10 cellular contexts compared by ENCODE assay signal in genomic region chr20:63639093-63639860, GRCh38. TPM values are rescaled to one million over a fixed set of nuclear protein-coding genes. Genes with fewer than 3 reads are reported as not detected.
DNase-seq lines count a peak whose midpoint lies in the region; ATAC-seq and TF ChIP-seq lines count a peak whose summit lies in the region.
"Had no signal": no experiment of that assay in that cellular context is flagged by ENCODE, and none has a peak within 500 bp of the region (broad histone marks: within the 10 kb centered on the region; RNA-seq: fewer than 3 reads in every experiment).

No MANE protein-coding gene starts in this region.

- intact Hi-C loops in psoas muscle (cut with DNase I) (no loop called here), prostate gland (cut with DNase I) (no loop called here)

- peaks cover 11% of the 10 kb centered on the region for H3K36me3 Mint-ChIP-seq in CD4-positive, CD25-positive, alpha-beta regulatory T cell
- H3K36me3 Mint-ChIP-seq in T-helper 2 cell treated with Interferon-gamma antibody and Interleukin-4, amounts not matched to agents 5 μg/mL and 100 μg/mL, for 36 hours (ENCODE audit: low read depth): peaks cover 11% of the 10 kb centered on the region
- H3K36me3 Mint-ChIP-seq in activated naive CD8-positive, alpha-beta T cell treated with anti-CD3 and anti-CD28 coated beads, Interleukin-2, amount 10 ng/mL, durations not matched to agents 7 days and 5 days: peaks cover 2% of the 10 kb centered on the region

- POLR2A ChIA-PET in activated naive CD8-positive, alpha-beta T cell treated with anti-CD3 and anti-CD28 coated beads, Interleukin-2, amount 10 ng/mL, durations not matched to agents 7 days and 5 days (lab: Charles Lee): interaction anchor here (0.6 to 5.5 kb wide), 7 partner anchors 7 to 340 kb away, joined by 3 to 109 read pairs (median 9); partner anchors contain the start of genes GMEB2, PPDPF, RTEL1 and SAMD10

- H3K27ac Mint-ChIP-seq in CD4-positive, CD25-positive, alpha-beta regulatory T cell: peak overlapping the region; percentile 100
- H3K27ac Mint-ChIP-seq in T-helper 2 cell treated with Interferon-gamma antibody and Interleukin-4, amounts not matched to agents 5 μg/mL and 100 μg/mL, for 36 hours: peak overlapping the region; percentile 100
- H3K27ac Mint-ChIP-seq in activated naive CD8-positive, alpha-beta T cell treated with anti-CD3 and anti-CD28 coated beads, Interleukin-2, amount 10 ng/mL, durations not matched to agents 7 days and 5 days: peak overlapping the region; percentile 100

- TF ChIP-seq CTCF in psoas muscle (IDR thresholded peaks at IDR 0.05) (no peak), prostate gland (IDR thresholded peaks at IDR 0.05) (no peak)

- peaks cover 9 to 53% (median 30%) of the 10 kb centered on the region in 4 donors for H3K4me1 Mint-ChIP-seq in CD4-positive, CD25-positive, alpha-beta regulatory T cell
- peaks cover 36% of the 10 kb centered on the region for H3K4me1 Mint-ChIP-seq in T-helper 2 cell treated with Interferon-gamma antibody and Interleukin-4, amounts not matched to agents 5 μg/mL and 100 μg/mL, for 36 hours (ENCODE audit: low read depth)
- peaks cover 41% of the 10 kb centered on the region for H3K4me1 Mint-ChIP-seq in activated naive CD8-positive, alpha-beta T cell treated with anti-CD3 and anti-CD28 coated beads, Interleukin-2, amount 10 ng/mL, durations not matched to agents 7 days and 5 days

- peaks cover 0 to 1% (median 0%) of the 10 kb centered on the region in 7 donors for H3K9me3 Mint-ChIP-seq in CD4-positive, CD25-positive, alpha-beta regulatory T cell
- no peaks in the 10 kb centered on the region for H3K9me3 Mint-ChIP-seq in T-helper 2 cell treated with Interferon-gamma antibody and Interleukin-4, amounts not matched to agents 5 μg/mL and 100 μg/mL, for 36 hours
- no peaks in the 10 kb centered on the region for H3K9me3 Mint-ChIP-seq in activated naive CD8-positive, alpha-beta T cell treated with anti-CD3 and anti-CD28 coated beads, Interleukin-2, amount 10 ng/mL, durations not matched to agents 7 days and 5 days

- no peaks in the 10 kb centered on the region for H3K9me3 ChIP-seq in CD4-positive, CD25-positive, alpha-beta regulatory T cell (ENCODE audit: control insufficient read depth in 2 of 2, low read length in 2 of 2)
- no peaks in the 10 kb centered on the region for H3K9me3 ChIP-seq in psoas muscle
- H3K9me3 ChIP-seq in prostate gland: no peaks in the 10 kb centered on the region

- peak overlapping the region; percentile 89 for H3K4me3 ChIP-seq in CD4-positive, CD25-positive, alpha-beta regulatory T cell (ENCODE audit: low read depth, low read length)
- no peak overlapping the region for H3K4me3 ChIP-seq in psoas muscle
- H3K4me3 ChIP-seq in prostate gland: no peak overlapping the region

- H3K4me3 Mint-ChIP-seq in CD4-positive, CD25-positive, alpha-beta regulatory T cell: peak overlapping the region; percentile 95 to 98 (median 96)
- peak overlapping the region; percentile 96 for H3K4me3 Mint-ChIP-seq in T-helper 2 cell treated with Interferon-gamma antibody and Interleukin-4, amounts not matched to agents 5 μg/mL and 100 μg/mL, for 36 hours
- H3K4me3 Mint-ChIP-seq in activated naive CD8-positive, alpha-beta T cell treated with anti-CD3 and anti-CD28 coated beads, Interleukin-2, amount 10 ng/mL, durations not matched to agents 7 days and 5 days: peak overlapping the region; percentile 94

- TF ChIP-seq POLR2A in prostate gland (IDR thresholded peaks at IDR 0.05): no peak

- H3K27ac ChIP-seq in CD4-positive, CD25-positive, alpha-beta regulatory T cell (ENCODE audit: insufficient read depth, low read length, poor library complexity, severe bottlenecking): peak overlapping the region; percentile 94
- H3K27ac ChIP-seq in psoas muscle (peak overlapping the region; percentile 46), prostate gland (no peak overlapping the region)
- H3K27ac ChIP-seq: C4-2B had no signal

- peak; percentile 60 to 96 (median 81) for DNase-seq in CD4-positive, CD25-positive, alpha-beta regulatory T cell
- DNase-seq in T-helper 2 cell treated with Interferon-gamma antibody and Interleukin-4, amounts not matched to agents 5 μg/mL and 100 μg/mL, for 36 hours (ENCODE audit: low spot score): peak; percentile 63
- peak; percentile 76 for DNase-seq in activated naive CD8-positive, alpha-beta T cell treated with anti-CD3 and anti-CD28 coated beads, Interleukin-2, amount 10 ng/mL, durations not matched to agents 7 days and 5 days
- peak in 1 of 2 donors; percentile 67 for DNase-seq in psoas muscle
- no peak for DNase-seq in NCI-H2196 treated with DMSO at 0.1 percent for 48 hours (lab: John Stamatoyannopoulos, UW; ENCODE audit: unreplicated experiment)
- no peak for DNase-seq in inferior parietal cortex (ENCODE audit: extremely low spot score)
- DNase-seq in prostate gland (ENCODE audit: low spot score): no peak
- no peak for DNase-seq in T1000 (lab: John Stamatoyannopoulos, UW)
- DNase-seq: NCI-H187 had no signal

- peaks cover 67% of the 10 kb centered on the region for H3K4me1 ChIP-seq in CD4-positive, CD25-positive, alpha-beta regulatory T cell (ENCODE audit: control insufficient read depth, insufficient read depth, low read length, poor library complexity, severe bottlenecking)
- H3K4me1 ChIP-seq in psoas muscle (peaks cover 2% of the 10 kb centered on the region), prostate gland (replicated peaks) (no peaks in the 10 kb centered on the region)

- no peaks in the 10 kb centered on the region for H3K27me3 Mint-ChIP-seq in CD4-positive, CD25-positive, alpha-beta regulatory T cell
- H3K27me3 Mint-ChIP-seq in T-helper 2 cell treated with Interferon-gamma antibody and Interleukin-4, amounts not matched to agents 5 μg/mL and 100 μg/mL, for 36 hours (ENCODE audit: low read depth): peaks cover 4% of the 10 kb centered on the region
- no peaks in the 10 kb centered on the region for H3K27me3 Mint-ChIP-seq in activated naive CD8-positive, alpha-beta T cell treated with anti-CD3 and anti-CD28 coated beads, Interleukin-2, amount 10 ng/mL, durations not matched to agents 7 days and 5 days

- ATAC-seq in CD4-positive, CD25-positive, alpha-beta regulatory T cell (ENCODE audit: low read depth in 2 of 2): peak; percentile 63 to 65
- peak; percentile 72 for ATAC-seq in activated naive CD8-positive, alpha-beta T cell treated with anti-CD3 and anti-CD28 coated beads, Interleukin-2, amount 10 ng/mL, durations not matched to agents 7 days and 5 days (ENCODE audit: low read depth)
- no peak for ATAC-seq in psoas muscle

- 62 to 71% (median 64%) methylated on average over 14 to 15 of the region's 15 CpGs for WGBS in psoas muscle, 3 donors
- WGBS in prostate gland: 71% methylated on average over 15 of the region's 15 CpGs

- H3K36me3 ChIP-seq in CD4-positive, CD25-positive, alpha-beta regulatory T cell (ENCODE audit: control insufficient read depth, insufficient read depth, low read length): no peaks in the 10 kb centered on the region
- no peaks in the 10 kb centered on the region for H3K36me3 ChIP-seq in psoas muscle (ENCODE audit: insufficient read depth in 1 of 2, low read depth in 1 of 2)
- H3K36me3 ChIP-seq in prostate gland: no peaks in the 10 kb centered on the region

- no peaks in the 10 kb centered on the region for H3K27me3 ChIP-seq in CD4-positive, CD25-positive, alpha-beta regulatory T cell (ENCODE audit: control insufficient read depth, insufficient read depth, low read length)
- H3K27me3 ChIP-seq in psoas muscle (ENCODE audit: insufficient read depth in 3 of 3, low read length in 2 of 3) (peaks cover 0 to 4% (median 0%) of the 10 kb centered on the region in 3 donors), prostate gland (replicated peaks; ENCODE audit: insufficient read depth) (no peaks in the 10 kb centered on the region)

RNA-seq across cellular contexts. Expression of gene GMEB2, which starts 12.4 kb away (rescaled TPM):
- 21.9 TPM for total RNA-seq in CD4-positive, CD25-positive, alpha-beta regulatory T cell
- polyA plus RNA-seq in CD4-positive, CD25-positive, alpha-beta regulatory T cell: 10 to 100 TPM in 2 of 4 donors, 1 to 10 TPM in 2; 8.3 to 10.5 (median 9.4) TPM
- total RNA-seq in activated naive CD8-positive, alpha-beta T cell treated with anti-CD3 and anti-CD28 coated beads, Interleukin-2, amount 10 ng/mL, durations not matched to agents 7 days and 5 days: 10 to 100 TPM; 20.5 to 21.6 TPM
- total RNA-seq in psoas muscle (10 to 100 TPM in 1 of 4 donors, 1 to 10 TPM in 3; 5.4 to 10.1 (median 7.8) TPM), prostate gland (10 to 100 TPM; 18.4 to 27.9 TPM)
- 1 to 10 TPM; 6.9 to 8.7 (median 8.5) TPM for polyA plus RNA-seq in psoas muscle

RNA-seq across cellular contexts. Expression of gene STMN3, which starts 13.9 kb away (rescaled TPM):
- total RNA-seq in CD4-positive, CD25-positive, alpha-beta regulatory T cell: 64.6 TPM
- polyA plus RNA-seq in CD4-positive, CD25-positive, alpha-beta regulatory T cell: 10 to 100 TPM; 11.7 to 13.5 (median 12.5) TPM
- total RNA-seq in activated naive CD8-positive, alpha-beta T cell treated with anti-CD3 and anti-CD28 coated beads, Interleukin-2, amount 10 ng/mL, durations not matched to agents 7 days and 5 days: 10 to 100 TPM; 42.1 to 45.6 TPM
- total RNA-seq in psoas muscle (1 to 10 TPM; 2.4 to 3.1 (median 2.7) TPM), prostate gland (10 to 100 TPM; 21.2 to 24.5 TPM)
- 1 to 10 TPM; 1.0 to 2.7 (median 1.2) TPM for polyA plus RNA-seq in psoas muscle

RNA-seq across cellular contexts. Expression of gene RTEL1, which starts 18.8 kb away (rescaled TPM):
- total RNA-seq in CD4-positive, CD25-positive, alpha-beta regulatory T cell: 38.3 TPM
- 1 to 10 TPM; 1.8 to 3.7 (median 2.7) TPM for polyA plus RNA-seq in CD4-positive, CD25-positive, alpha-beta regulatory T cell
- total RNA-seq in activated naive CD8-positive, alpha-beta T cell treated with anti-CD3 and anti-CD28 coated beads, Interleukin-2, amount 10 ng/mL, durations not matched to agents 7 days and 5 days: 10 to 100 TPM; 41.3 to 41.5 TPM
- total RNA-seq in psoas muscle (10 to 100 TPM in 2 of 4 donors, 1 to 10 TPM in 2; 9.2 to 17.5 (median 10.9) TPM), prostate gland (10 to 100 TPM; 21.8 to 42.6 TPM)
- 1 to 10 TPM; 5.2 to 7.3 (median 7.1) TPM for polyA plus RNA-seq in psoas muscle

RNA-seq across cellular contexts. Expression of gene TNFRSF6B, which starts 57.2 kb away (rescaled TPM):
- total RNA-seq in CD4-positive, CD25-positive, alpha-beta regulatory T cell: not detected
- not detected for polyA plus RNA-seq in CD4-positive, CD25-positive, alpha-beta regulatory T cell
- not detected for total RNA-seq in activated naive CD8-positive, alpha-beta T cell treated with anti-CD3 and anti-CD28 coated beads, Interleukin-2, amount 10 ng/mL, durations not matched to agents 7 days and 5 days
- total RNA-seq in psoas muscle (1 to 10 TPM in 3 of 4 donors, not detected in 1; 1.3 to 2.2 (median 1.6) TPM), prostate gland (10 to 100 TPM in 1 of 2 donors, 1 to 10 TPM in 1; 6.7 to 12.2 TPM)
- 10 to 100 TPM in 1 of 3 donors, 1 to 10 TPM in 1, under 1 TPM in 1; 0.56 to 16.1 (median 6.1) TPM for polyA plus RNA-seq in psoas muscle

Comparison
In these comparisons a context has a peak if more than half of its experiments do, and no peak if none do; other contexts are left out.
1. ATAC-seq: peak in CD4-positive, CD25-positive, alpha-beta regulatory T cell (2 of 2) and activated naive CD8-positive, alpha-beta T cell treated with anti-CD3 and anti-CD28 coated beads, Interleukin-2, amount 10 ng/mL, durations not matched to agents 7 days and 5 days (single experiment); none in psoas muscle (0 of 4).
2. DNase-seq: peak in CD4-positive, CD25-positive, alpha-beta regulatory T cell (3 of 3), T-helper 2 cell treated with Interferon-gamma antibody and Interleukin-4, amounts not matched to agents 5 μg/mL and 100 μg/mL, for 36 hours (single experiment) and activated naive CD8-positive, alpha-beta T cell treated with anti-CD3 and anti-CD28 coated beads, Interleukin-2, amount 10 ng/mL, durations not matched to agents 7 days and 5 days (single experiment); none in NCI-H2196 treated with DMSO at 0.1 percent for 48 hours (single experiment), inferior parietal cortex (single experiment), prostate gland (single experiment) and T1000 (single experiment).
3. H3K27ac ChIP-seq: peak in CD4-positive, CD25-positive, alpha-beta regulatory T cell (single experiment) and psoas muscle (single experiment); none in prostate gland (0 of 2).
4. RNA of gene STMN3, which starts 13.9 kb away (total RNA-seq): 64.6 TPM in CD4-positive, CD25-positive, alpha-beta regulatory T cell (single experiment), 42.1 to 45.6 TPM in activated naive CD8-positive, alpha-beta T cell treated with anti-CD3 and anti-CD28 coated beads, Interleukin-2, amount 10 ng/mL, durations not matched to agents 7 days and 5 days and 21.2 to 24.5 TPM in prostate gland; 2.4 to 3.1 TPM in psoas muscle; every median in the first group is over 4 times any median in the second.
5. Peak in every context shown above with its lines, with median percentiles within 50 percentile points of each other: H3K27ac Mint-ChIP-seq and H3K4me3 Mint-ChIP-seq.